In genomic region chr1:94820918-94821317, GRCh38 we compare ENCODE assay signal across 9 cellular contexts. TPM values are rescaled to one million over a fixed set of nuclear protein-coding genes. Genes with fewer than 3 reads are reported as not detected.
DNase-seq lines count a peak whose midpoint lies in the region; ATAC-seq and TF ChIP-seq lines count a peak whose summit lies in the region.
"Had no signal": no experiment of that assay in that cellular context is flagged by ENCODE, and none has a peak within 500 bp of the region (broad histone marks: within the 10 kb centered on the region; RNA-seq: fewer than 3 reads in every experiment).

No MANE protein-coding gene starts in this region.

- H2AFZ ChIP-seq in mesenchymal stem cell (ENCODE audit: low read depth, low read length) = no peak overlapping the region

- H3K27me3 Mint-ChIP-seq in activated CD8-positive, alpha-beta memory T cell treated with anti-CD3 and anti-CD28 coated beads, Interleukin-2, amount 10 ng/mL, durations not matched to agents 7 days and 5 days = peaks cover 69% of the 10 kb centered on the region
- peaks cover 4% of the 10 kb centered on the region for H3K27me3 Mint-ChIP-seq in chondrocyte (ENCODE audit: low read depth)

- ATAC-seq in activated CD8-positive, alpha-beta memory T cell treated with anti-CD3 and anti-CD28 coated beads, Interleukin-2, amount 10 ng/mL, durations not matched to agents 7 days and 5 days = no peak
- ATAC-seq in HG02571 (IDR thresholded peaks at IDR 0.05; ENCODE audit: unreplicated experiment) = no peak

- no peak overlapping the region for H4K91ac ChIP-seq in mesenchymal stem cell (ENCODE audit: low read length)

- no peak overlapping the region for H3K23ac ChIP-seq in mesenchymal stem cell (ENCODE audit: low read length in 2 of 2)

- no peak overlapping the region for H2BK12ac ChIP-seq in mesenchymal stem cell (ENCODE audit: low read length in 2 of 2)

- H3K36me3 ChIP-seq in mesenchymal stem cell (ENCODE audit: control insufficient read depth in 1 of 2, insufficient read depth in 2 of 2, low read depth in 1 of 2, low read length in 2 of 2) = peaks cover 0 to 6% of the 10 kb centered on the region in 2 experiments
- no peaks in the 10 kb centered on the region for H3K36me3 ChIP-seq in transverse colon

- H3K4me3 Mint-ChIP-seq in activated CD8-positive, alpha-beta memory T cell treated with anti-CD3 and anti-CD28 coated beads, Interleukin-2, amount 10 ng/mL, durations not matched to agents 7 days and 5 days = peak overlapping the region; percentile 6
- peak overlapping the region; percentile 59 for H3K4me3 Mint-ChIP-seq in chondrocyte (ENCODE audit: unreplicated experiment)

- H3K9me3 ChIP-seq in mesenchymal stem cell (ENCODE audit: control insufficient read depth, low read length) = no peaks in the 10 kb centered on the region
- no peaks in the 10 kb centered on the region for H3K9me3 ChIP-seq in transverse colon

- H3K4me1 ChIP-seq in mesenchymal stem cell (ENCODE audit: control insufficient read depth, insufficient read depth, low read depth, low read length) = peaks cover 16% of the 10 kb centered on the region
- peaks cover 3 to 44% (median 9%) of the 10 kb centered on the region in 4 donors for H3K4me1 ChIP-seq in transverse colon

- H3K4me2 ChIP-seq in mesenchymal stem cell (ENCODE audit: low read length, poor library complexity, severe bottlenecking) = peak overlapping the region; percentile 88

- H3K4me3 ChIP-seq in mesenchymal stem cell (ENCODE audit: insufficient read depth in 1 of 2, low read depth in 1 of 2, low read length in 2 of 2) (peak overlapping the region; percentile 77 to 82), transverse colon (peak overlapping the region; percentile 53 to 70 (median 62))

- no peaks in the 10 kb centered on the region for H3K36me3 Mint-ChIP-seq in activated CD8-positive, alpha-beta memory T cell treated with anti-CD3 and anti-CD28 coated beads, Interleukin-2, amount 10 ng/mL, durations not matched to agents 7 days and 5 days
- peaks cover 3% of the 10 kb centered on the region for H3K36me3 Mint-ChIP-seq in chondrocyte (ENCODE audit: low read depth)

- no peak overlapping the region for H3K27ac Mint-ChIP-seq in activated CD8-positive, alpha-beta memory T cell treated with anti-CD3 and anti-CD28 coated beads, Interleukin-2, amount 10 ng/mL, durations not matched to agents 7 days and 5 days
- H3K27ac Mint-ChIP-seq in chondrocyte (ENCODE audit: unreplicated experiment) = no peak overlapping the region

- intact Hi-C loops in transverse colon (cut with DNase I; ENCODE audit: low total_unique reads) = no loop called here

- H3K9ac ChIP-seq in mesenchymal stem cell (ENCODE audit: low read length) = peak overlapping the region; percentile 67

- no peak overlapping the region for H4K8ac ChIP-seq in mesenchymal stem cell (ENCODE audit: low read length)

- in situ Hi-C loops in transverse colon (cut with MboI; ENCODE audit: low pct_ligation_motif_present in 1 of 4, low pct_unique_long_range_greater_than_20kb in 1 of 4, low sequenced_read_pairs in 3 of 4) = loop anchor here in 2 of 4 donors (25.0 kb wide), 1 partner anchor 759 kb away; no protein-coding TSS in a partner anchor

- H2AK5ac ChIP-seq in mesenchymal stem cell (ENCODE audit: low read length, severe bottlenecking) = peak overlapping the region; percentile 2

- no peak for TF ChIP-seq EP300 in transverse colon (IDR thresholded peaks at IDR 0.05; ENCODE audit: low read depth)

- TF ChIP-seq CTCF in chondrocyte (IDR thresholded peaks at IDR 0.05) = no peak
- no peak for TF ChIP-seq CTCF in transverse colon (IDR thresholded peaks at IDR 0.05)

- no peak overlapping the region for H2BK15ac ChIP-seq in mesenchymal stem cell (ENCODE audit: low read depth, poor library complexity, severe bottlenecking)

- peaks cover 8% of the 10 kb centered on the region for H3K4me1 Mint-ChIP-seq in activated CD8-positive, alpha-beta memory T cell treated with anti-CD3 and anti-CD28 coated beads, Interleukin-2, amount 10 ng/mL, durations not matched to agents 7 days and 5 days
- peaks cover 12% of the 10 kb centered on the region for H3K4me1 Mint-ChIP-seq in chondrocyte (ENCODE audit: low read depth)

- H3K4ac ChIP-seq in mesenchymal stem cell (ENCODE audit: low read depth in 1 of 2, low read length in 2 of 2) = no peak overlapping the region

- TF ChIP-seq POLR2A in transverse colon (IDR thresholded peaks at IDR 0.05) = no peak

- DNase-seq in activated CD8-positive, alpha-beta memory T cell treated with anti-CD3 and anti-CD28 coated beads, Interleukin-2, amount 10 ng/mL, durations not matched to agents 7 days and 5 days = no peak
- DNase-seq in activated CD8-positive, alpha-beta memory T cell treated with anti-CD3 and anti-CD28 coated beads, Interleukin-2, amount 50 U/mL, for 4 hours = no peak
- DNase-seq in chondrocyte (ENCODE audit: low spot score) = no peak
- peak; percentile 34 for DNase-seq in mesenchymal stem cell
- DNase-seq in transverse colon = no peak
- DNase-seq in UCSD-AML1 (lab: John Stamatoyannopoulos, UW; ENCODE audit: unreplicated experiment) = no peak
- DNase-seq in stimulated activated naive CD4-positive, alpha-beta T cell (lab: John Stamatoyannopoulos, UW) = no peak
- DNase-seq: NCI-H1105 treated with DMSO at 0.1 percent for 48 hours had no signal

- peaks cover 16% of the 10 kb centered on the region for H3K79me1 ChIP-seq in mesenchymal stem cell (replicated peaks; ENCODE audit: low read length, poor library complexity, severe bottlenecking)

- peak overlapping the region; percentile 97 for H3K27ac ChIP-seq in mesenchymal stem cell (ENCODE audit: low read length, poor library complexity, severe bottlenecking)
- H3K27ac ChIP-seq in transverse colon = peak overlapping the region; percentile 81 to 90 (median 90)

- no peak overlapping the region for H3K18ac ChIP-seq in mesenchymal stem cell (ENCODE audit: low read depth in 1 of 2, low read length in 2 of 2)

- 60% methylated on average over 4 of the region's 7 CpGs for WGBS in mesenchymal stem cell
- WGBS in transverse colon (ENCODE audit: low coverage in 1 of 2), 2 donors = 0 to 32% methylated on average over 1 to 7 of the region's 7 CpGs

- no peak overlapping the region for H2BK120ac ChIP-seq in mesenchymal stem cell (ENCODE audit: low read depth, low read length)

- CTCF ChIA-PET in activated CD8-positive, alpha-beta memory T cell treated with anti-CD3 and anti-CD28 coated beads, Interleukin-2, amount 10 ng/mL, durations not matched to agents 7 days and 5 days (lab: Charles Lee) = interaction anchor here (1.4 kb wide), 1 partner anchor 10 kb away, joined by 4 read pairs; no protein-coding TSS in a partner anchor

- H2BK5ac ChIP-seq in mesenchymal stem cell (ENCODE audit: low read depth, low read length, poor library complexity, severe bottlenecking) = no peak overlapping the region

- no peak overlapping the region for H3K14ac ChIP-seq in mesenchymal stem cell (ENCODE audit: low read length in 2 of 2)

- H3K9me3 Mint-ChIP-seq in activated CD8-positive, alpha-beta memory T cell treated with anti-CD3 and anti-CD28 coated beads, Interleukin-2, amount 10 ng/mL, durations not matched to agents 7 days and 5 days (ENCODE audit: low read depth) = no peaks in the 10 kb centered on the region
- H3K9me3 Mint-ChIP-seq in chondrocyte (ENCODE audit: low read depth) = peaks cover 2% of the 10 kb centered on the region

- peaks cover 0 to 12% of the 10 kb centered on the region in 2 experiments for H3K27me3 ChIP-seq in mesenchymal stem cell (ENCODE audit: control insufficient read depth in 1 of 2, insufficient read depth in 1 of 2, low read length in 2 of 2)
- no peaks in the 10 kb centered on the region for H3K27me3 ChIP-seq in transverse colon

RNA-seq across cellular contexts. Expression of gene SLC44A3, which starts 0.8 kb away (rescaled TPM):
- not detected for total RNA-seq in activated CD8-positive, alpha-beta memory T cell treated with anti-CD3 and anti-CD28 coated beads, Interleukin-2, amount 10 ng/mL, durations not matched to agents 7 days and 5 days
- total RNA-seq in chondrocyte (1.5 to 2.5 TPM (median 2.2 TPM) in 3 replicates), transverse colon (10 to 100 TPM; 20.6 to 60.5 (median 41.8) TPM)
- 12.6 TPM for polyA plus RNA-seq in mesenchymal stem cell (2013, experiment 1 of 2)
- 11.5 TPM for polyA plus RNA-seq in mesenchymal stem cell (2013, experiment 2 of 2)
